7 cellular contexts compared by ENCODE assay signal in the genomic region with DNA sequence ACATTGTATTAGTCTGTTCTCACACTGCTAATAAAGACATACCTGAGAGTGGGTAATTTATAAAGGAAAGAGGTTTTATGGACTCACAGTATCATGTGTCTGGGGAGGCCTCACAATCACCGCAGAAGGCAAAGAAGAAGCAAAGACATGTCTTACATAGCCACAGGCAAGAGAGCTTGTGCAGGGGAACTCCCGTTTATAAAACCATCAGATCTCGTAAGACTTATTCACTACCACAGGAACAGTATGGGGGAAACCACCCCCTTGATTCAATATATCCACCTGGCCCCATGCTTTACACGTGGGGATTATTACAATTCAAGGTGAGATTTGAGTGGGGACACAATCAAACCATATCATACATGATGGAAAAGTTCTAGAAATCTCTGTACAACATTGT.
A peak's percentile ranks its signal among the peaks of the same experiment; 100 is the strongest.
DNase-seq lines count a peak whose midpoint lies in the region; ATAC-seq, FAIRE-seq and TF ChIP-seq lines count a peak whose summit lies in the region.
"Not testable (repeated sequence)": the region's sequence is repeated elsewhere in the genome, so short reads cannot be mapped to it uniquely, and the experiment has no call there.

No MANE protein-coding gene starts in this region.

- H3K27ac Mint-ChIP-seq in activated CD8-positive, alpha-beta memory T cell treated with anti-CD3 and anti-CD28 coated beads, Interleukin-2, amount 10 ng/mL, durations not matched to agents 7 days and 5 days; activated T-helper 17 cell treated with anti-CD3 and anti-CD28 coated beads, Interleukin-2, amount 50 U/mL, for 72 hours; stimulated activated naive CD8-positive, alpha-beta T cell treated with anti-CD3 and anti-CD28 coated beads, Interleukin-15, amount 100 ng/mL, for 72 hours: not testable (repeated sequence)

- dilution Hi-C loops in keratinocyte (cut with MboI; ENCODE audit: extremely low pct_ligation_motif_present, low sequenced_read_pairs) = not testable (repeated sequence)

- H3K9me3 ChIP-seq in GM12878 (replicated peaks; ENCODE audit: control insufficient read depth, insufficient read depth, low read length); keratinocyte (ENCODE audit: control insufficient read depth, low read depth, low read length): not testable (repeated sequence)

- H3K4me2 ChIP-seq in GM12878 (ENCODE audit: control insufficient read depth, insufficient read depth); keratinocyte (ENCODE audit: control insufficient read depth, extremely low read depth, insufficient read depth, low read depth, low read length): not testable (repeated sequence)

- SMC1A ChIA-PET in GM12878 (lab: Charles Lee; ENCODE audit: uncharacterized antibody, unreplicated experiment) = interaction anchor here (0.9 kb wide), 1 partner anchor 77 kb away, joined by 3 read pairs; no protein-coding TSS in a partner anchor

- H2AFZ ChIP-seq in GM12878 (ENCODE audit: control insufficient read depth, low read depth, low read length) (peak overlapping the region; percentile 51), keratinocyte (ENCODE audit: control insufficient read depth, low read length) (peak overlapping the region; percentile 68)

- not testable (repeated sequence) for H3K79me2 ChIP-seq in GM12878 (ENCODE audit: control insufficient read depth, insufficient read depth, low read length); keratinocyte (ENCODE audit: control insufficient read depth, insufficient read depth, low read length)

- POLR2A ChIA-PET in GM12878 (lab: Charles Lee) = not testable (repeated sequence)

- not testable (repeated sequence) for TF ChIP-seq CTCF in GM12878 (IDR thresholded peaks at IDR 0.05 in 2 of 3, conservative IDR thresholded peaks at IDR 0.05 in 1 of 3; ENCODE audit: control insufficient read depth in 2 of 3, extremely low read depth in 1 of 3, insufficient read depth in 1 of 3, low read depth in 3 of 3, low read length in 3 of 3); keratinocyte (optimal IDR thresholded peaks at IDR 0.05 in 1 of 3, IDR thresholded peaks at IDR 0.05 in 1 of 3, conservative IDR thresholded peaks at IDR 0.05 in 1 of 3; ENCODE audit: extremely low read depth in 1 of 3, insufficient read depth in 2 of 3, low read length in 3 of 3)

- not testable (repeated sequence) for BruUV-seq in GM12878 (replicated peaks; lab: Mats Ljungman, UMichigan)

- WGBS in GM12878 (ENCODE audit: insufficient coverage, insufficient replicate concordance, low lambda C conversion rate, missing lambda C conversion rate) = 13% methylated on average over 4 of the region's 4 CpGs

- not testable (repeated sequence) for H3K4me3 Mint-ChIP-seq in activated CD8-positive, alpha-beta memory T cell treated with anti-CD3 and anti-CD28 coated beads, Interleukin-2, amount 10 ng/mL, durations not matched to agents 7 days and 5 days; activated T-helper 17 cell treated with anti-CD3 and anti-CD28 coated beads, Interleukin-2, amount 50 U/mL, for 72 hours; stimulated activated naive CD8-positive, alpha-beta T cell treated with anti-CD3 and anti-CD28 coated beads, Interleukin-15, amount 100 ng/mL, for 72 hours

- H3K27ac ChIP-seq in GM12878 (ENCODE audit: control insufficient read depth, insufficient read depth); keratinocyte (ENCODE audit: control insufficient read depth, insufficient read depth, low read length): not testable (repeated sequence)

- not testable (repeated sequence) for H3K27me3 ChIP-seq in GM12878 (replicated peaks in 1 of 2; ENCODE audit: control insufficient read depth in 2 of 2, insufficient read depth in 2 of 2, low read length in 1 of 2); keratinocyte (ENCODE audit: control insufficient read depth, extremely low read depth, insufficient read depth, low read length)

- peaks cover 41% of the 10 kb centered on the region for H3K27me3 Mint-ChIP-seq in activated CD8-positive, alpha-beta memory T cell treated with anti-CD3 and anti-CD28 coated beads, Interleukin-2, amount 10 ng/mL, durations not matched to agents 7 days and 5 days
- peaks cover 17% of the 10 kb centered on the region for H3K27me3 Mint-ChIP-seq in activated T-helper 17 cell treated with anti-CD3 and anti-CD28 coated beads, Interleukin-2, amount 50 U/mL, for 72 hours
- peaks cover 50% of the 10 kb centered on the region for H3K27me3 Mint-ChIP-seq in stimulated activated naive CD8-positive, alpha-beta T cell treated with anti-CD3 and anti-CD28 coated beads, Interleukin-15, amount 100 ng/mL, for 72 hours

- CTCF ChIA-PET in activated CD8-positive, alpha-beta memory T cell treated with anti-CD3 and anti-CD28 coated beads, Interleukin-2, amount 10 ng/mL, durations not matched to agents 7 days and 5 days (lab: Charles Lee) = not testable (repeated sequence)
- CTCF ChIA-PET in GM12878 (lab: Yijun Ruan, JAX) = interaction anchor here (0.8 to 0.9 kb wide), 2 partner anchors 49 kb away, joined by 3 read pairs; no protein-coding TSS in a partner anchor

- RAD21 ChIA-PET in GM12878 (lab: Charles Lee; ENCODE audit: unreplicated experiment) = not testable (repeated sequence)

- H3K36me3 ChIP-seq in GM12878 (ENCODE audit: control insufficient read depth in 2 of 2, insufficient read depth in 2 of 2, low read length in 1 of 2); keratinocyte (ENCODE audit: control insufficient read depth in 2 of 2, extremely low read depth in 1 of 2, insufficient read depth in 2 of 2, low read length in 2 of 2): not testable (repeated sequence)

- H3K9me1 ChIP-seq in keratinocyte (ENCODE audit: control insufficient read depth, extremely low read depth, insufficient read depth, low read length) = not testable (repeated sequence)

- in situ Hi-C loops in GM12878 (cut with MboI) = not testable (repeated sequence)

- H4K20me1 ChIP-seq in GM12878 (ENCODE audit: control insufficient read depth, insufficient read depth); keratinocyte (ENCODE audit: control insufficient read depth, extremely low read depth, insufficient read depth, low read length): not testable (repeated sequence)

- not testable (repeated sequence) for H3K4me3 ChIP-seq in GM12878; keratinocyte (ENCODE audit: control insufficient read depth in 2 of 3, extremely low read depth in 1 of 3, insufficient read depth in 2 of 3, low read depth in 1 of 3, low read length in 3 of 3)

- H3K4me1 ChIP-seq in GM12878 (ENCODE audit: control insufficient read depth, insufficient read depth, low read length); keratinocyte (ENCODE audit: control insufficient read depth, extremely low read depth, insufficient read depth, low read length): not testable (repeated sequence)

- peak; percentile 52 for FAIRE-seq in GM18507 (lab: Jason Lieb, UNC)
- not testable (repeated sequence) for FAIRE-seq in GM12878 (lab: Jason Lieb, UNC); keratinocyte (lab: Jason Lieb, UNC)

- TF ChIP-seq EP300 in GM12878 (IDR thresholded peaks at IDR 0.05; ENCODE audit: borderline replicate concordance in 1 of 2, control insufficient read depth in 1 of 2, low read depth in 2 of 2, low read length in 2 of 2) = not testable (repeated sequence)

- DNase-seq in GM18507 (ENCODE audit: extremely low spot score, insufficient read length, low read depth); GM12878 (ENCODE audit: low read depth, low spot score); keratinocyte (ENCODE audit: low read depth, low spot score); stimulated activated naive CD8-positive, alpha-beta T cell treated with anti-CD3 and anti-CD28 coated beads, Interleukin-15, amount 100 ng/mL, for 72 hours: not testable (repeated sequence)
- peak; percentile 36 for DNase-seq in activated CD8-positive, alpha-beta memory T cell treated with anti-CD3 and anti-CD28 coated beads, Interleukin-2, amount 10 ng/mL, durations not matched to agents 7 days and 5 days

- peaks cover 25% of the 10 kb centered on the region for H3K4me1 Mint-ChIP-seq in activated CD8-positive, alpha-beta memory T cell treated with anti-CD3 and anti-CD28 coated beads, Interleukin-2, amount 10 ng/mL, durations not matched to agents 7 days and 5 days
- not testable (repeated sequence) for H3K4me1 Mint-ChIP-seq in activated T-helper 17 cell treated with anti-CD3 and anti-CD28 coated beads, Interleukin-2, amount 50 U/mL, for 72 hours
- H3K4me1 Mint-ChIP-seq in stimulated activated naive CD8-positive, alpha-beta T cell treated with anti-CD3 and anti-CD28 coated beads, Interleukin-15, amount 100 ng/mL, for 72 hours = peaks cover 38% of the 10 kb centered on the region

- not testable (repeated sequence) for H3K36me3 Mint-ChIP-seq in activated CD8-positive, alpha-beta memory T cell treated with anti-CD3 and anti-CD28 coated beads, Interleukin-2, amount 10 ng/mL, durations not matched to agents 7 days and 5 days; activated T-helper 17 cell treated with anti-CD3 and anti-CD28 coated beads, Interleukin-2, amount 50 U/mL, for 72 hours (ENCODE audit: low read depth)

- not testable (repeated sequence) for H3K9ac ChIP-seq in GM12878 (ENCODE audit: control insufficient read depth, insufficient read depth, low read length); keratinocyte (ENCODE audit: control insufficient read depth, extremely low read depth, insufficient read depth, low read length)

- not testable (repeated sequence) for TF ChIP-seq RAD21 in GM12878 (IDR thresholded peaks at IDR 0.05; ENCODE audit: insufficient read depth, low read depth, low read length)

- H3K9me3 Mint-ChIP-seq in activated CD8-positive, alpha-beta memory T cell treated with anti-CD3 and anti-CD28 coated beads, Interleukin-2, amount 10 ng/mL, durations not matched to agents 7 days and 5 days (ENCODE audit: low read depth); activated T-helper 17 cell treated with anti-CD3 and anti-CD28 coated beads, Interleukin-2, amount 50 U/mL, for 72 hours; stimulated activated naive CD8-positive, alpha-beta T cell treated with anti-CD3 and anti-CD28 coated beads, Interleukin-15, amount 100 ng/mL, for 72 hours: not testable (repeated sequence)

- not testable (repeated sequence) for TF ChIP-seq POLR2A in GM12878 (IDR thresholded peaks at IDR 0.05; ENCODE audit: low read depth, low read length)

- ATAC-seq in activated CD4-positive, CD25-positive, alpha-beta regulatory T cell treated with anti-CD3 and anti-CD28 coated beads, Interleukin-2, amount 50 U/mL, for 24 hours = peak; percentile 75
- ATAC-seq in activated CD8-positive, alpha-beta memory T cell treated with anti-CD3 and anti-CD28 coated beads, Interleukin-2, amount 10 ng/mL, durations not matched to agents 7 days and 5 days = not testable (repeated sequence)
- ATAC-seq in activated T-helper 17 cell treated with anti-CD3 and anti-CD28 coated beads, Interleukin-2, amount 50 U/mL, for 72 hours (replicated peaks) = peak; percentile 92
- peak; percentile 72 for ATAC-seq in GM12878
- peak; percentile 78 for ATAC-seq in stimulated activated naive CD8-positive, alpha-beta T cell treated with anti-CD3 and anti-CD28 coated beads, Interleukin-15, amount 100 ng/mL, for 72 hours

- intact Hi-C loops in GM12878 (cut with micrococcal nuclease; ENCODE audit: unreplicated experiment) = not testable (repeated sequence)
